ENCODE assay signal across 22 cellular contexts in the genomic region with DNA sequence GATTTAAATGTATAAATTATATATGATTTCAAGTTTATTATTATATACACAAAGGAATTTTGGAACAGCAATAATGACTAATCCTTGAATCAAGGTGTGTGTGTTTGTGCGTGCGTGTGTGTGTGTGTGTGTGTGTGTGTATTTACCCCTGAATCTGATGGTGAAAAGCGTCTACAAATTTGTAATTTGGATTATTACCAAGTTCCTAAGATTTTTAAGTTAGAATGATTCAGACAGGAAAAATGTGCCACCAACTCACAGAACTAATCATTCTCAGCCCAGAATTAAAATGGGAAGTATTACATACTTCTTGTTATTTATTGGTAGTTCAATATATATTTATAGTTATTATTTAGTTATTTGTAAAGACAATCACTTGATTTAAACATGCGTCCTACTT. TPM values are rescaled to one million over a fixed set of nuclear protein-coding genes. Genes with fewer than 3 reads are reported as not detected.
DNase-seq lines count a peak whose midpoint lies in the region; ATAC-seq and TF ChIP-seq lines count a peak whose summit lies in the region.
"Had no signal": no experiment of that assay in that cellular context is flagged by ENCODE, and none has a peak within 500 bp of the region (broad histone marks: within the 10 kb centered on the region; RNA-seq: fewer than 3 reads in every experiment).

No MANE protein-coding gene starts in this region.

- no peak overlapping the region for H3K9ac ChIP-seq in PC-3 (ENCODE audit: low read length)
- H3K9ac ChIP-seq: KMS-11 had no signal

- H3K36me3 Mint-ChIP-seq in chondrocyte (ENCODE audit: low read depth), result peaks cover 6% of the 10 kb centered on the region

- H3K4me2 ChIP-seq in PC-3 (ENCODE audit: low read length), result no peak overlapping the region
- H3K4me2 ChIP-seq: GM23338, KMS-11 had no signal

- peak; percentile 55 for DNase-seq in EH (ENCODE audit: low read depth)
- no peak for DNase-seq in PC-3
- no peak for DNase-seq in chondrocyte (ENCODE audit: low spot score)
- peak; percentile 39 for DNase-seq in fibroblast of pulmonary artery (ENCODE audit: low read depth)
- DNase-seq in NCI-H1048 (lab: John Stamatoyannopoulos, UW), result no peak
- DNase-seq in SW 1271 (lab: John Stamatoyannopoulos, UW), result no peak
- no peak for DNase-seq in kidney tubule cell (ENCODE audit: low spot score)
- DNase-seq: DMS53, IMR-90, NCI-H1105 treated with DMSO at 0.1 percent for 48 hours, NCI-H1694 treated with DMSO at 0.1 percent for 48 hours, NCI-H446 treated with DMSO at 0.1 percent for 48 hours, NCI-H526 treated with DMSO at 0.1 percent for 48 hours, RPMI8226, SHP77 had no signal

- no TSS peak for BruUV-seq in PC-3 (replicated peaks; lab: Mats Ljungman, UMichigan)

- POLR2A ChIA-PET in PC-3 (lab: Charles Lee; ENCODE audit: unreplicated experiment), result no interaction called here

- H3K4me1 Mint-ChIP-seq in chondrocyte (ENCODE audit: low read depth), result peaks cover 75% of the 10 kb centered on the region
- H3K4me1 Mint-ChIP-seq: B cell, GM23338 had no signal

- ATAC-seq in PC-3, result peak; percentile 24; the same call in 1 of the 2 replicates
- no peak for ATAC-seq in HG02885 (IDR thresholded peaks at IDR 0.05; ENCODE audit: poor library complexity, unreplicated experiment)
- ATAC-seq: GM23338 had no signal

- no peaks in the 10 kb centered on the region for H3K27me3 Mint-ChIP-seq in chondrocyte (ENCODE audit: low read depth)
- H3K27me3 Mint-ChIP-seq: B cell had no signal

- no peak overlapping the region for H3K4me3 ChIP-seq in PC-3 (ENCODE audit: low read length)
- no peak overlapping the region for H3K4me3 ChIP-seq in fibroblast of pulmonary artery (replicated peaks; ENCODE audit: low read depth, low read length)
- H3K4me3 ChIP-seq: GM12878, GM23338, HAP-1 had no signal

- intact Hi-C loops in PC-3 (cut with micrococcal nuclease), result no loop called here

- no peak for TF ChIP-seq CTCF in PC-3 (conservative IDR thresholded peaks at IDR 0.05; ENCODE audit: low read depth, low read length)
- TF ChIP-seq CTCF in chondrocyte (IDR thresholded peaks at IDR 0.05), result no peak
- TF ChIP-seq CTCF in fibroblast of pulmonary artery (IDR thresholded peaks at IDR 0.05; ENCODE audit: low read length, missing control alignments), result no peak

- H3K79me2 ChIP-seq in PC-3 (ENCODE audit: low read length), result no peaks in the 10 kb centered on the region

- CTCF ChIA-PET in PC-3 (lab: Charles Lee), result no interaction called here

- no peaks in the 10 kb centered on the region for H4K20me1 ChIP-seq in PC-3 (ENCODE audit: low read length)

- no peaks in the 10 kb centered on the region for H3K9me3 ChIP-seq in PC-3 (ENCODE audit: low read length)
- H3K9me3 ChIP-seq: HAP-1 had no signal

- peak overlapping the region; percentile 10 for H3K27ac Mint-ChIP-seq in chondrocyte (ENCODE audit: unreplicated experiment)
- H3K27ac Mint-ChIP-seq: B cell, GM23338 had no signal

- H3K27me3 ChIP-seq in PC-3 (ENCODE audit: low read length), result no peaks in the 10 kb centered on the region

- no peaks in the 10 kb centered on the region for H3K36me3 ChIP-seq in PC-3 (ENCODE audit: low read depth, low read length)
- H3K36me3 ChIP-seq: HAP-1 had no signal

- H3K4me1 ChIP-seq in PC-3 (ENCODE audit: insufficient read depth, low read length), result no peaks in the 10 kb centered on the region
- H3K4me1 ChIP-seq: HAP-1 had no signal

- no peaks in the 10 kb centered on the region for H3F3A ChIP-seq in PC-3 (ENCODE audit: low read length, unreplicated experiment)

- no peaks in the 10 kb centered on the region for H3K9me2 ChIP-seq in PC-3 (replicated peaks; ENCODE audit: low read length)

- no peak overlapping the region for H3K4me3 Mint-ChIP-seq in chondrocyte (ENCODE audit: unreplicated experiment)
- H3K4me3 Mint-ChIP-seq: B cell, CD14-positive monocyte, GM23338 had no signal

- H2AFZ ChIP-seq in PC-3 (ENCODE audit: low read length), result no peak overlapping the region
- H2AFZ ChIP-seq: GM23338 had no signal

- H3K9me3 Mint-ChIP-seq in chondrocyte (ENCODE audit: low read depth), result no peaks in the 10 kb centered on the region
- H3K9me3 Mint-ChIP-seq: CD14-positive monocyte, GM23338 had no signal

- no peak overlapping the region for H3K27ac ChIP-seq in PC-3 (ENCODE audit: low read length)
- H3K27ac ChIP-seq: KMS-11 had no signal

RNA-seq across cellular contexts. Expression of a gene that starts 12.3 kb away (rescaled TPM):
- total RNA-seq in PC-3 (2014; rRNA removed), result not detected in 2 replicates
- 19.3 to 22.7 TPM (median 21.8 TPM) in 3 replicates for total RNA-seq in chondrocyte

Comparison
In these comparisons a context has a peak if more than half of its experiments do, and no peak if none do; other contexts are left out.
1. DNase-seq: peak in EH (single experiment) and fibroblast of pulmonary artery (single experiment); none in PC-3 (single experiment), chondrocyte (single experiment), NCI-H1048 (single experiment), SW 1271 (0 of 2) and kidney tubule cell (single experiment).
2. RNA of a gene that starts 12.3 kb away (total RNA-seq): 19.3 to 22.7 TPM in chondrocyte; not detected in PC-3; every median in the first group is over 10 times any median in the second.